Comparison of ENCODE assay signal across 1 cellular context in genomic region chr4:80037864-80038263, GRCh38.
TF ChIP-seq lines count a peak whose summit lies in the region.

No MANE protein-coding gene starts in this region.

TF ChIP-seq in SK-N-SH treated with all-trans-retinoic acid at 6 μM for 48 hours, 23 proteins besides CTCF, POLR2A, EP300 and RAD21 (continued from another document):
- TF ChIP-seq PATZ1 (CRISPR knock-in tag; IDR thresholded peaks at IDR 0.05; ENCODE audit: borderline replicate concordance) (peak; percentile 67; the same call in 1 of the 2 replicates), BACH2 (CRISPR knock-in tag; IDR thresholded peaks at IDR 0.05; ENCODE audit: borderline replicate concordance) (no peak), SNAI2 (CRISPR knock-in tag; IDR thresholded peaks at IDR 0.05) (no peak), ISL1 (CRISPR knock-in tag; IDR thresholded peaks at IDR 0.05) (peak; percentile 99), GLIS3 (CRISPR knock-in tag; IDR thresholded peaks at IDR 0.05) (no peak), CSDC2 (CRISPR knock-in tag; IDR thresholded peaks at IDR 0.05) (no peak), ZNF565 (CRISPR knock-in tag; conservative IDR thresholded peaks at IDR 0.05; ENCODE audit: low read depth) (no peak), ZFP30 (CRISPR knock-in tag; IDR thresholded peaks at IDR 0.05) (no peak), TCF4 (CRISPR knock-in tag; IDR thresholded peaks at IDR 0.05; ENCODE audit: borderline replicate concordance) (peak; percentile 90), POU6F1 (CRISPR knock-in tag; IDR thresholded peaks at IDR 0.05; ENCODE audit: borderline replicate concordance, low read depth) (peak; percentile 89; the same call in 1 of the 2 replicates), ZFP3 (CRISPR knock-in tag; IDR thresholded peaks at IDR 0.05) (no peak), TOX (CRISPR knock-in tag; IDR thresholded peaks at IDR 0.05; ENCODE audit: borderline replicate concordance) (peak; percentile 37), RARB (CRISPR knock-in tag; IDR thresholded peaks at IDR 0.05) (peak; percentile 78; the same call in 1 of the 2 replicates)
